Comparison of ENCODE assay signal across 8 cellular contexts in genomic region chr1:12616709-12617373, GRCh38. TPM values are rescaled to one million over a fixed set of nuclear protein-coding genes. Genes with fewer than 3 reads are reported as not detected.
DNase-seq lines count a peak whose midpoint lies in the region; ATAC-seq and TF ChIP-seq lines count a peak whose summit lies in the region.

No MANE protein-coding gene starts in this region.

- CTCF ChIA-PET in AG04450 (lab: Charles Lee), result interaction anchor here (1.1 to 4.7 kb wide), 3 partner anchors 42 to 209 kb away, joined by 5 to 27 read pairs (median 8); no protein-coding TSS in a partner anchor

- H3K9me2 ChIP-seq in Karpas-422 (replicated peaks; ENCODE audit: insufficient read depth, low read length), result no peaks in the 10 kb centered on the region

- H3K79me2 ChIP-seq in Karpas-422 (ENCODE audit: low read length), result no peaks in the 10 kb centered on the region

- H3K4me1 ChIP-seq in Karpas-422 (ENCODE audit: low read length) (peaks cover 29% of the 10 kb centered on the region), rectal smooth muscle tissue (ENCODE audit: control insufficient read depth, insufficient read depth, low read length) (peaks cover 32% of the 10 kb centered on the region)

- TF ChIP-seq CTCF in AG04450 (IDR thresholded peaks at IDR 0.05; ENCODE audit: low read depth, low read length), result no peak

- H3K27me3 ChIP-seq in AG04450 (ENCODE audit: control insufficient read depth, insufficient read depth, low read length), result peaks cover 2% of the 10 kb centered on the region
- H3K27me3 ChIP-seq in Karpas-422 (ENCODE audit: low read length), result 0 out of 2 replicates have a peak, but pooled peaks cover 3% of the 10 kb centered on the region
- no peaks in the 10 kb centered on the region for H3K27me3 ChIP-seq in rectal smooth muscle tissue (ENCODE audit: control insufficient read depth, insufficient read depth, low read length)

- no peaks in the 10 kb centered on the region; the same call in 1 of the 2 replicates for H4K20me1 ChIP-seq in Karpas-422 (ENCODE audit: insufficient read depth, low read depth, low read length)

- H3K4me2 ChIP-seq in Karpas-422 (ENCODE audit: low read depth, low read length, poor library complexity, severe bottlenecking), result peak overlapping the region; percentile 80

- DNase-seq in AG04450 (ENCODE audit: low read depth, low spot score) (no peak), Karpas-422 (no peak), Right ventricle myocardium superior (peak; percentile 62), amniotic stem cell (lab: John Stamatoyannopoulos, UW) (no peak), medulla oblongata (ENCODE audit: extremely low spot score) (no peak)
- peak; percentile 17 for DNase-seq in activated effector memory CD4-positive, alpha-beta T cell treated with Interleukin-2 at 50 U/mL for 16 hours

- intact Hi-C loops in Right ventricle myocardium superior (cut with DNase I), result loop anchor here (5.0 kb wide), 2 partner anchors 140 to 210 kb away; no protein-coding TSS in a partner anchor

- H3K9ac ChIP-seq in Karpas-422 (ENCODE audit: low read length) (0 out of 2 replicates have a peak overlapping the region, but pooled peaks have one; percentile 27), rectal smooth muscle tissue (ENCODE audit: low read length) (peak overlapping the region; percentile 66)

- H3K9me3 ChIP-seq in AG04450 (ENCODE audit: control insufficient read depth, insufficient read depth, low read length) (peaks cover 4% of the 10 kb centered on the region; the same call in 1 of the 2 replicates), Karpas-422 (ENCODE audit: low read length) (no peaks in the 10 kb centered on the region)

- ATAC-seq in Right ventricle myocardium superior (ENCODE audit: poor library complexity) (peak; percentile 11), GM19395 (IDR thresholded peaks at IDR 0.05; ENCODE audit: unreplicated experiment) (no peak)

- H3K4me3 ChIP-seq in AG04450 (ENCODE audit: low read depth, low read length) (peak overlapping the region; percentile 83), Karpas-422 (ENCODE audit: low read length) (peak overlapping the region; percentile 67), rectal smooth muscle tissue (ENCODE audit: low read length) (peak overlapping the region; percentile 88)

- POLR2A ChIA-PET in AG04450 (lab: Yijun Ruan, JAX), result interaction anchor here (1.2 to 4.9 kb wide), 3 partner anchors 21 to 139 kb away, joined by 3 to 34 read pairs (median 8); no protein-coding TSS in a partner anchor

- H3K27ac ChIP-seq in AG04450 (ENCODE audit: low read depth, low read length) (peak overlapping the region; percentile 80), Karpas-422 (ENCODE audit: low read length) (no peak overlapping the region), rectal smooth muscle tissue (ENCODE audit: low read depth, low read length) (peak overlapping the region; percentile 95)

- H3K36me3 ChIP-seq in Karpas-422 (ENCODE audit: insufficient read depth, low read length) (no peaks in the 10 kb centered on the region), rectal smooth muscle tissue (ENCODE audit: control insufficient read depth, insufficient read depth, low read length) (no peaks in the 10 kb centered on the region)

- H2AFZ ChIP-seq in Karpas-422 (ENCODE audit: low read length), result no peak overlapping the region

RNA-seq across cellular contexts. Expression of gene DHRS3, which starts 1.2 kb away (rescaled TPM):
- 42.3 and 50.5 TPM in 2 replicates for polyA plus RNA-seq in AG04450 (2011; rRNA removed)
- 158 and 213 TPM in 2 replicates for polyA minus RNA-seq in AG04450 (2011; rRNA and poly(A)+ RNA removed)
- total RNA-seq in Karpas-422 (2014; rRNA removed; shearing (Covaris generic); ENCODE audit: low replicate concordance), result 0.19 TPM in 1 of 2 replicates, not detected in the other
- 84.7 TPM for total RNA-seq in Right ventricle myocardium superior

RNA-seq across cellular contexts. Expression of gene AADACL4, which starts 27.0 kb away (rescaled TPM):
- polyA plus RNA-seq in AG04450 (2011; rRNA removed), result not detected in 2 replicates
- polyA minus RNA-seq in AG04450 (2011; rRNA and poly(A)+ RNA removed), result not detected in 2 replicates
- not detected in 2 replicates for total RNA-seq in Karpas-422 (2014; rRNA removed; shearing (Covaris generic); ENCODE audit: low replicate concordance)
- total RNA-seq in Right ventricle myocardium superior, result not detected

Comparison
In these comparisons a context has a peak if more than half of its experiments do, and no peak if none do; other contexts are left out.
1. DNase-seq: peak in activated effector memory CD4-positive, alpha-beta T cell treated with Interleukin-2 at 50 U/mL for 16 hours (single experiment) and Right ventricle myocardium superior (single experiment); none in AG04450 (single experiment), Karpas-422 (single experiment), amniotic stem cell (single experiment) and medulla oblongata (single experiment).
2. RNA of gene DHRS3, which starts 1.2 kb away (total RNA-seq): 84.7 TPM in Right ventricle myocardium superior (single experiment); 0.19 TPM in Karpas-422; every median in the first group is over 10 times any median in the second.
3. Peak in every context shown above with its lines, with median percentiles within 50 percentile points of each other: H3K4me3 ChIP-seq.